Comparison of ENCODE assay signal across 8 cellular contexts in the genomic region with DNA sequence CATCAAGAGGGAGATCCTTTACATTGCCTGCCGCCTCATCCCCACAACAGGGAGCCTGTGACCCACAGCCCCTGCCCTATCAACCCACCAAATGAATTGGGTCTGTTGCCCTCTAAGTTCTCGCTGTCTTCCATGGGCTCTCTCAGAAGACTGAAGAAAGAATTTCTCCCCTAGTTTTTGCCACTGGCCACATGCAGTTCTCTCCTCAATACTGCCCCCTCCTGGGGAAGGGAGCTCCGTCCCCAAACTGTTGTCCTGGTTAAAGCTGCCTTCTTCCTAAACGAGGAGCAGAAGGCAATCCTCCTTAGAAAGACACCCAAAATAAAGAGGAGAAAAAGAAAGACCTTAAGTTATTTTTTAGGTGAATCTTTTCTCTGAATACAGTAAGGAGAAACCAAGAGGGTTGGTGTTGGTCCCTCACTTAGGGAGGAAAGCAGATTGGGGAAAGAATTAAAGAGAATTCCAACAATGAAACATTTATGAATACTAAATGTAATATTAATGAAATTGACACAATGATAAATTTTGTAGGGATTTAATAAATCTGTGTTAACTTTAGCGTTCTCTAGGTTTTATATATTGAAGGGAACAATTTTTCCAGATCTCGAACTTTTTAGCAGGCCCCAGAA. TPM values are rescaled to one million over a fixed set of nuclear protein-coding genes. Genes with fewer than 3 reads are reported as not detected.
DNase-seq lines count a peak whose midpoint lies in the region; ATAC-seq and TF ChIP-seq lines count a peak whose summit lies in the region.

No MANE protein-coding gene starts in this region.

- WGBS in body of pancreas, 2 donors: 24 to 31% methylated on average over 6 of the region's 6 CpGs

- no peaks in the 10 kb centered on the region for H3K27me3 ChIP-seq in body of pancreas
- H3K27me3 ChIP-seq in left lung: peaks cover 0 to 30% of the 10 kb centered on the region in 2 donors

- TF ChIP-seq CTCF in body of pancreas (IDR thresholded peaks at IDR 0.05): peak; percentile 33 to 62 (median 54)
- peak; percentile 59 to 72 for TF ChIP-seq CTCF in left lung (IDR thresholded peaks at IDR 0.05)

- no peaks in the 10 kb centered on the region for H3K9me3 ChIP-seq in body of pancreas
- no peaks in the 10 kb centered on the region for H3K9me3 ChIP-seq in left lung

- no peaks in the 10 kb centered on the region for H3K4me1 ChIP-seq in body of pancreas
- no peaks in the 10 kb centered on the region for H3K4me1 ChIP-seq in left lung

- ATAC-seq in body of pancreas: peak; percentile 55
- ATAC-seq in left lung: peak; percentile 77
- no peak for ATAC-seq in HG02884 (IDR thresholded peaks at IDR 0.05; ENCODE audit: unreplicated experiment)

- no peak overlapping the region for H3K4me3 ChIP-seq in body of pancreas
- H3K4me3 ChIP-seq in left lung: no peak overlapping the region

- DNase-seq in D341Med (ENCODE audit: low spot score) (peak; percentile 68), GM19238 (ENCODE audit: insufficient read length, low spot score) (peak; percentile 47), HPDE6-E6E7 (ENCODE audit: extremely low spot score) (peak; percentile 31), SIG-M5 treated with dmso at 0.1 percent for 504 hours (lab: John Stamatoyannopoulos, UW; ENCODE audit: unreplicated experiment) (peak; percentile 73), body of pancreas (peak; percentile 52 to 71 (median 63)), left lung (no peak)
- DNase-seq in stimulated activated naive CD4-positive, alpha-beta T cell treated with Interleukin-2 at 50 U/mL for 16 hours (lab: John Stamatoyannopoulos, UW): peak; percentile 14

- no peak overlapping the region for H3K27ac ChIP-seq in body of pancreas
- H3K27ac ChIP-seq in left lung: no peak overlapping the region

- intact Hi-C loops in body of pancreas (cut with DNase I): loop anchor here (10.0 kb wide), 1 partner anchor 1174 kb away; no protein-coding TSS in a partner anchor
- intact Hi-C loops in left lung (cut with DNase I): loop anchor here in 1 of 2 donors (10.0 kb wide), 1 partner anchor 1174 kb away; no protein-coding TSS in a partner anchor

- no peak for TF ChIP-seq POLR2A in body of pancreas (IDR thresholded peaks at IDR 0.05)

- H3K36me3 ChIP-seq in body of pancreas (replicated peaks in 1 of 2; ENCODE audit: insufficient read depth in 1 of 2, low read depth in 2 of 2) (no peaks in the 10 kb centered on the region), left lung (no peaks in the 10 kb centered on the region)

RNA-seq across cellular contexts. Expression of gene SATB2, which starts 31.1 kb away (rescaled TPM):
- total RNA-seq in body of pancreas (1 to 10 TPM; 2.6 to 4.3 TPM), left lung (1 to 10 TPM; 4.0 to 4.5 TPM)

Comparison
In these comparisons a context has a peak if more than half of its experiments do, and no peak if none do; other contexts are left out.
1. DNase-seq: peak in D341Med (single experiment), GM19238 (single experiment), HPDE6-E6E7 (single experiment), SIG-M5 treated with dmso at 0.1 percent for 504 hours (single experiment), body of pancreas (4 of 4) and stimulated activated naive CD4-positive, alpha-beta T cell treated with Interleukin-2 at 50 U/mL for 16 hours (single experiment); none in left lung (0 of 2).